1 cellular context compared by ENCODE assay signal in the genomic region with DNA sequence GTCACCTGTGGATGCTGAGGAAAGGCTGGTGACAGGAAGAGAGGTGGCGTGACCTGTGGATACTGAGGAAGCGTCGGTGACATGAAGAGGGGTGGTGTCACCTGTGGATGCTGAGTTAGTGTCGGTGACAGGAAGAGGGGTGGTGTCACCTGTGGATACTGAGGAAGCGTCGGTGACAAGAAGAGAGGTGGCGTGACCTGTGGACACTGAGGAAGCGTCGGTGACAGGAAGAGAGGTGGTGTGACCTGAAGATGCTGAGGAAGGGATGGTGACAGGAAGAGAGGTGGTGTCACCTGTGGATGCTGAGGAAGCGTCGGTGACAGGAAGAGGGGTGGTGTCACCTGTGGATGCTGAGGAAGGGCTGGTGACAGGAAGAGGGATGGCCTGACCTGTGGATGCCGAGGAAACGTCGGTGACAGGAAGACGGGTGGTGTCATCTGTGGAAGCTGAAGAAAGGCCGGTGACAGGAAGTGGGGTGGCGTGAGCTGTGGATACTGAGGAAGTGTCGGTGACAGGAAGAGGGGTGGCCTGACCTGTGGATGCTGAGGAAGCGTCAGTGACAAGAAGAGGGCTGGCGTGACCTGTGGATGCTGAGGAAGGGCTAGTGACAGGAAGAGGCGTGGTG.
TF ChIP-seq lines count a peak whose summit lies in the region.

No MANE protein-coding gene starts in this region.

TF ChIP-seq in K562, 482 proteins besides CTCF, POLR2A, EP300 and RAD21:
- 0 out of 2 replicates have a peak, but pooled peaks have one; percentile 5 for TF ChIP-seq SPI1 (IDR thresholded peaks at IDR 0.05; ENCODE audit: borderline replicate concordance, low read depth, low read length)
